Comparison of ENCODE assay signal across 8 cellular contexts in genomic region chr2:45610281-45611019, GRCh38. TPM values are rescaled to one million over a fixed set of nuclear protein-coding genes. Genes with fewer than 3 reads are reported as not detected.
DNase-seq lines count a peak whose midpoint lies in the region; ATAC-seq and TF ChIP-seq lines count a peak whose summit lies in the region.

No MANE protein-coding gene starts in this region.

- intact Hi-C loops in activated naive CD4-positive, alpha-beta T cell treated with anti-CD3 and anti-CD28 coated beads for 36 hours (cut with micrococcal nuclease): loop anchor here (1.0 to 10.0 kb wide), 7 partner anchors 25 to 1443 kb away; partner anchors contain the start of genes PPM1B and PRKCE

- TF ChIP-seq CTCF in glutamatergic neuron (IDR thresholded peaks at IDR 0.05; ENCODE audit: partially characterized antibody, unreplicated experiment): no peak
- no peak for TF ChIP-seq CTCF in omental fat pad (IDR thresholded peaks at IDR 0.05)
- peak; percentile 36 for TF ChIP-seq CTCF in type B pancreatic cell (conservative IDR thresholded peaks at IDR 0.05)

- DNase-seq in ELF-1 (ENCODE audit: low read depth, low spot score): peak; percentile 79
- peak; percentile 56 for DNase-seq in H7
- peak; percentile 81 for DNase-seq in LHCN-M2 (ENCODE audit: low read depth)
- DNase-seq in SJCRH30: peak; percentile 71 to 89
- DNase-seq in activated naive CD4-positive, alpha-beta T cell treated with anti-CD3 and anti-CD28 coated beads for 36 hours: peak; percentile 56
- DNase-seq in glutamatergic neuron: peak; percentile 35
- DNase-seq in omental fat pad (ENCODE audit: low spot score): no peak
- no peak for DNase-seq in type B pancreatic cell (ENCODE audit: extremely low spot score, unreplicated experiment)

- no peaks in the 10 kb centered on the region for H3K36me3 Mint-ChIP-seq in activated naive CD4-positive, alpha-beta T cell treated with anti-CD3 and anti-CD28 coated beads for 36 hours (ENCODE audit: low read depth)
- H3K36me3 Mint-ChIP-seq in glutamatergic neuron (ENCODE audit: unreplicated experiment) (no peaks in the 10 kb centered on the region), type B pancreatic cell (no peaks in the 10 kb centered on the region)

- peak overlapping the region; percentile 76 for H3K27ac ChIP-seq in SJCRH30

- H3K9me3 Mint-ChIP-seq in activated naive CD4-positive, alpha-beta T cell treated with anti-CD3 and anti-CD28 coated beads for 36 hours: no peaks in the 10 kb centered on the region
- H3K9me3 Mint-ChIP-seq in glutamatergic neuron (ENCODE audit: unreplicated experiment): peaks cover 3% of the 10 kb centered on the region
- no peaks in the 10 kb centered on the region for H3K9me3 Mint-ChIP-seq in type B pancreatic cell

- peak; percentile 36 for ATAC-seq in omental fat pad (ENCODE audit: low FRiP score)

- peak overlapping the region; percentile 98 for H3K4me3 Mint-ChIP-seq in activated naive CD4-positive, alpha-beta T cell treated with anti-CD3 and anti-CD28 coated beads for 36 hours
- H3K4me3 Mint-ChIP-seq in glutamatergic neuron (ENCODE audit: unreplicated experiment): peak overlapping the region; percentile 95
- peak overlapping the region; percentile 99 for H3K4me3 Mint-ChIP-seq in type B pancreatic cell

- no peaks in the 10 kb centered on the region for H3K27me3 Mint-ChIP-seq in activated naive CD4-positive, alpha-beta T cell treated with anti-CD3 and anti-CD28 coated beads for 36 hours (ENCODE audit: low read depth)
- no peaks in the 10 kb centered on the region for H3K27me3 Mint-ChIP-seq in glutamatergic neuron (ENCODE audit: unreplicated experiment)
- no peaks in the 10 kb centered on the region for H3K27me3 Mint-ChIP-seq in type B pancreatic cell

- H3K4me1 ChIP-seq in SJCRH30: peaks cover 6% of the 10 kb centered on the region; the same call in 1 of the 2 replicates

- H3K36me3 ChIP-seq in H7 (replicated peaks; ENCODE audit: control insufficient read depth, insufficient read depth, low read length) (no peaks in the 10 kb centered on the region), SJCRH30 (no peaks in the 10 kb centered on the region)

- H3K4me3 ChIP-seq in H7 (ENCODE audit: insufficient read depth, low read depth, low read length): peak overlapping the region; percentile 83
- peak overlapping the region; percentile 71 for H3K4me3 ChIP-seq in SJCRH30

- peaks cover 19% of the 10 kb centered on the region for H3K4me1 Mint-ChIP-seq in activated naive CD4-positive, alpha-beta T cell treated with anti-CD3 and anti-CD28 coated beads for 36 hours (ENCODE audit: low read depth)
- H3K4me1 Mint-ChIP-seq in glutamatergic neuron (ENCODE audit: low read depth, unreplicated experiment) (peaks cover 2% of the 10 kb centered on the region), type B pancreatic cell (ENCODE audit: unreplicated experiment) (peaks cover 5% of the 10 kb centered on the region)

- no peaks in the 10 kb centered on the region for H3K27me3 ChIP-seq in H7 (ENCODE audit: control insufficient read depth, insufficient read depth, low read length)
- H3K27me3 ChIP-seq in SJCRH30: no peaks in the 10 kb centered on the region

- CTCF ChIA-PET in activated naive CD4-positive, alpha-beta T cell treated with anti-CD3 and anti-CD28 coated beads for 36 hours (lab: Charles Lee): interaction anchor here (0.9 to 2.5 kb wide), 5 partner anchors 25 to 115 kb away, joined by 3 to 7 read pairs (median 4); no protein-coding TSS in a partner anchor

- peak overlapping the region; percentile 98 for H3K27ac Mint-ChIP-seq in activated naive CD4-positive, alpha-beta T cell treated with anti-CD3 and anti-CD28 coated beads for 36 hours
- H3K27ac Mint-ChIP-seq in glutamatergic neuron (ENCODE audit: unreplicated experiment) (peak overlapping the region; percentile 44), type B pancreatic cell (peak overlapping the region; percentile 98)

- no peaks in the 10 kb centered on the region for H3K9me3 ChIP-seq in SJCRH30 (replicated peaks)

RNA-seq across cellular contexts. Expression of gene SRBD1, which starts 0.6 kb away (rescaled TPM):
- total RNA-seq in H7 (2014; rRNA removed; shearing (Covaris generic)): 22.2 and 24.1 TPM in 2 replicates
- total RNA-seq in LHCN-M2 (2014; rRNA removed): 19.0 and 22.7 TPM in 2 replicates
- polyA plus RNA-seq in LHCN-M2 (2012): 6.8 TPM
- 33.3 and 38.0 TPM in 2 replicates for total RNA-seq in SJCRH30 (2014; rRNA removed; shearing (Covaris generic))
- 10 to 100 TPM; 21.3 to 22.6 TPM for total RNA-seq in activated naive CD4-positive, alpha-beta T cell treated with anti-CD3 and anti-CD28 coated beads for 36 hours
- 16.1 TPM for total RNA-seq in glutamatergic neuron (ENCODE audit: unreplicated experiment)
- total RNA-seq in omental fat pad: 10 to 100 TPM; 10.3 to 36.4 (median 14.1) TPM
- 10.7 and 19.3 TPM in 2 replicates for total RNA-seq in type B pancreatic cell (ENCODE audit: low replicate concordance)

RNA-seq across cellular contexts. Expression of gene PRKCE, which starts 41.0 kb away (rescaled TPM):
- total RNA-seq in H7 (2014; rRNA removed; shearing (Covaris generic)): 1.2 and 1.9 TPM in 2 replicates
- total RNA-seq in LHCN-M2 (2014; rRNA removed): 5.8 and 6.0 TPM in 2 replicates
- 3.3 TPM for polyA plus RNA-seq in LHCN-M2 (2012)
- total RNA-seq in SJCRH30 (2014; rRNA removed; shearing (Covaris generic)): 9.8 and 11.9 TPM in 2 replicates
- 10 to 100 TPM in 1 of 2 experiments, 1 to 10 TPM in 1; 9.4 to 10.6 TPM for total RNA-seq in activated naive CD4-positive, alpha-beta T cell treated with anti-CD3 and anti-CD28 coated beads for 36 hours
- 74.8 TPM for total RNA-seq in glutamatergic neuron (ENCODE audit: unreplicated experiment)
- 10 to 100 TPM in 2 of 4 donors, 1 to 10 TPM in 2; 8.8 to 24.3 (median 14.0) TPM for total RNA-seq in omental fat pad
- total RNA-seq in type B pancreatic cell (ENCODE audit: low replicate concordance): 9.5 and 21.2 TPM in 2 replicates

Comparison
In these comparisons a context has a peak if more than half of its experiments do, and no peak if none do; other contexts are left out.
1. DNase-seq: peak in ELF-1 (single experiment), H7 (single experiment), LHCN-M2 (single experiment), SJCRH30 (2 of 2), activated naive CD4-positive, alpha-beta T cell treated with anti-CD3 and anti-CD28 coated beads for 36 hours (single experiment) and glutamatergic neuron (single experiment); none in omental fat pad (single experiment) and type B pancreatic cell (single experiment).
2. H3K27ac Mint-ChIP-seq: peak in every context shown above with its lines; median percentile 98 in activated naive CD4-positive, alpha-beta T cell treated with anti-CD3 and anti-CD28 coated beads for 36 hours; 98 in type B pancreatic cell; 44 in glutamatergic neuron.
3. Peak in every context shown above with its lines, with median percentiles within 50 percentile points of each other: H3K4me3 Mint-ChIP-seq.